3 cellular contexts compared by ENCODE assay signal in genomic region chr22:34319346-34319745, GRCh38.
"Had no signal": no experiment of that assay in that cellular context is flagged by ENCODE, and none has a peak within 500 bp of the region (broad histone marks: within the 10 kb centered on the region; RNA-seq: fewer than 3 reads in every experiment).

No MANE protein-coding gene starts in this region.

- DNase-seq: GDM1, GF-D8 had no signal

- H3K4me3 ChIP-seq: GM12878 had no signal
